12 cellular contexts compared by ENCODE assay signal in genomic region chr20:49510562-49511117, GRCh38. TPM values are rescaled to one million over a fixed set of nuclear protein-coding genes. Genes with fewer than 3 reads are reported as not detected.
A peak's percentile ranks its signal among the peaks of the same experiment; 100 is the strongest.
DNase-seq lines count a peak whose midpoint lies in the region; ATAC-seq and FAIRE-seq lines count a peak whose summit lies in the region.
"Had no signal": no experiment of that assay in that cellular context is flagged by ENCODE, and none has a peak within 500 bp of the region (broad histone marks: within the 10 kb centered on the region; RNA-seq: fewer than 3 reads in every experiment).

No MANE protein-coding gene starts in this region.

- DNase-seq in T1000 (lab: John Stamatoyannopoulos, UW) (peak; percentile 39), Right ventricle myocardium superior (peak; percentile 76), sciatic nerve (ENCODE audit: low spot score) (peak; percentile 81), GM19239 (ENCODE audit: insufficient read length, low spot score) (no peak), frontal cortex (ENCODE audit: low spot score in 2 of 2) (no peak), T-helper 1 cell (no peak)
- DNase-seq: naive thymus-derived CD4-positive, alpha-beta T cell; NCI-H524 had no signal

- H3K9me3 ChIP-seq in BLaER1, result no peaks in the 10 kb centered on the region

- no peak overlapping the region for H3K27ac ChIP-seq in BLaER1
- H3K27ac ChIP-seq: epithelial cell of prostate had no signal

- no peak overlapping the region for H3K9ac ChIP-seq in BLaER1

- FAIRE-seq in GM19239 (lab: Jason Lieb, UNC), result no peak
- no peak for FAIRE-seq in frontal cortex (lab: Jason Lieb, UNC)

- peak overlapping the region; percentile 30 for H3K4me2 ChIP-seq in BLaER1

- no peak overlapping the region for H3K4me3 ChIP-seq in BLaER1

- H3K4me1 ChIP-seq in BLaER1, result peaks cover 42% of the 10 kb centered on the region

- intact Hi-C loops in Right ventricle myocardium superior (cut with DNase I), result no loop called here
- intact Hi-C loops in sciatic nerve (cut with DNase I), result no loop called here

- no peaks in the 10 kb centered on the region for H3K27me3 ChIP-seq in BLaER1

- H4K20me1 ChIP-seq in BLaER1, result 0 out of 2 replicates have a peak, but pooled peaks cover 4% of the 10 kb centered on the region

- ATAC-seq in Right ventricle myocardium superior (ENCODE audit: poor library complexity), result peak; percentile 82
- ATAC-seq in sciatic nerve, result peak; percentile 90
- no peak for ATAC-seq in HG03045 (IDR thresholded peaks at IDR 0.05; ENCODE audit: unreplicated experiment)
- ATAC-seq: HCT116; naive thymus-derived CD4-positive, alpha-beta T cell had no signal

- no peaks in the 10 kb centered on the region for H3K36me3 ChIP-seq in BLaER1

RNA-seq across cellular contexts. Expression of gene KCNB1, which starts 28.2 kb away (rescaled TPM):
- total RNA-seq in Right ventricle myocardium superior (1.1 TPM), sciatic nerve (4.9 TPM), frontal cortex (5.7 TPM)

RNA-seq across cellular contexts. Expression of gene PTGIS, which starts 57.3 kb away (rescaled TPM):
- total RNA-seq in Right ventricle myocardium superior (26.9 TPM), sciatic nerve (89.7 TPM), frontal cortex (7.7 TPM)

Comparison
In these comparisons a context has a peak if more than half of its experiments do, and no peak if none do; other contexts are left out.
1. DNase-seq: peak in T1000 (single experiment), Right ventricle myocardium superior (single experiment) and sciatic nerve (single experiment); none in GM19239 (single experiment), frontal cortex (0 of 2) and T-helper 1 cell (0 of 5).